In genomic region chr17:63600569-63601438, GRCh38 we compare ENCODE assay signal across 8 cellular contexts. TPM values are rescaled to one million over a fixed set of nuclear protein-coding genes. Genes with fewer than 3 reads are reported as not detected.
A peak's percentile ranks its signal among the peaks of the same experiment; 100 is the strongest.
DNase-seq lines count a peak whose midpoint lies in the region; ATAC-seq, FAIRE-seq and TF ChIP-seq lines count a peak whose summit lies in the region.

Gene TACO1 (plus strand): TSS chr17:63600895. CDS start chr17:63601084, 189 bp downstream.

- H3K4me3 ChIP-seq in astrocyte of the cerebellum (ENCODE audit: low read depth, low read length): peak within 1 kb of the TSS; percentile 75
- H3K4me3 ChIP-seq in aorta (ENCODE audit: low read length in 2 of 2): peak within 1 kb of the TSS; percentile 67 to 88

- peak within 1 kb of the TSS; percentile 7 to 68 for H3K27ac ChIP-seq in aorta (ENCODE audit: low read depth in 1 of 2, low read length in 2 of 2)

- DNase-seq in GM18507 (ENCODE audit: extremely low spot score, insufficient read length, low read depth): peak; percentile 77
- peak; percentile 55 for DNase-seq in NCI-H2029 treated with DMSO at 0.1 percent for 48 hours (lab: John Stamatoyannopoulos, UW)
- peak; percentile 63 for DNase-seq in T-helper 9 cell
- DNase-seq in astrocyte of the cerebellum (ENCODE audit: low read depth): peak; percentile 65
- DNase-seq in hippocampal formation (lab: John Stamatoyannopoulos, UW): peak; percentile 66 to 78
- peak; percentile 61 for DNase-seq in renal cortical epithelial cell (ENCODE audit: low read depth)
- peak; percentile 87 to 92 for DNase-seq in aorta

- FAIRE-seq in GM18507 (lab: Jason Lieb, UNC): peak; percentile 79

- peaks cover 0 to 4% of the 10 kb centered on the region in 2 donors for H3K36me3 ChIP-seq in aorta (ENCODE audit: control insufficient read depth in 1 of 2, insufficient read depth in 2 of 2, low read length in 1 of 2)

- WGBS in aorta, 2 donors: 0 to 1% methylated on average over 51 to 61 of the region's 61 CpGs

- no peaks in the 10 kb centered on the region for H3K9me3 ChIP-seq in aorta (ENCODE audit: control insufficient read depth, low read length)

- intact Hi-C loops in aorta (cut with DNase I): loop anchor here in 1 of 2 donors (5.0 kb wide), 1 partner anchor 49 kb away; the partner anchor contains the start of gene DCAF7

- in situ Hi-C loops in astrocyte of the cerebellum (cut with HindIII; ENCODE audit: low sequenced_read_pairs): no loop called here

- no peaks in the 10 kb centered on the region for H3K4me1 ChIP-seq in aorta (ENCODE audit: control insufficient read depth in 1 of 2, insufficient read depth in 2 of 2, low read length in 2 of 2)

- ATAC-seq in HG02981 (IDR thresholded peaks at IDR 0.05; ENCODE audit: unreplicated experiment) (peak; percentile 84), aorta (ENCODE audit: low FRiP score) (peak; percentile 97)

- no peaks in the 10 kb centered on the region for H3K27me3 ChIP-seq in aorta (ENCODE audit: control insufficient read depth in 1 of 2, insufficient read depth in 2 of 2, low read length in 1 of 2)

- no peak for TF ChIP-seq CTCF in astrocyte of the cerebellum (IDR thresholded peaks at IDR 0.05; ENCODE audit: low read depth, low read length, missing control alignments)

RNA-seq across cellular contexts. Expression of gene TACO1, which starts in this region (rescaled TPM):
- total RNA-seq in renal cortical epithelial cell (15.4 and 22.2 TPM in 2 replicates), aorta (10 to 100 TPM; 10.8 to 11.0 TPM)
- polyA plus RNA-seq in aorta: 10 to 100 TPM; 13.1 to 17.5 TPM

Comparison
In these comparisons a context has a peak if more than half of its experiments do, and no peak if none do; other contexts are left out.
1. Peak in every context shown above with its lines: DNase-seq, ATAC-seq, H3K4me3 ChIP-seq and H3K27ac ChIP-seq.